ENCODE assay signal across 1 cellular context in the genomic region with DNA sequence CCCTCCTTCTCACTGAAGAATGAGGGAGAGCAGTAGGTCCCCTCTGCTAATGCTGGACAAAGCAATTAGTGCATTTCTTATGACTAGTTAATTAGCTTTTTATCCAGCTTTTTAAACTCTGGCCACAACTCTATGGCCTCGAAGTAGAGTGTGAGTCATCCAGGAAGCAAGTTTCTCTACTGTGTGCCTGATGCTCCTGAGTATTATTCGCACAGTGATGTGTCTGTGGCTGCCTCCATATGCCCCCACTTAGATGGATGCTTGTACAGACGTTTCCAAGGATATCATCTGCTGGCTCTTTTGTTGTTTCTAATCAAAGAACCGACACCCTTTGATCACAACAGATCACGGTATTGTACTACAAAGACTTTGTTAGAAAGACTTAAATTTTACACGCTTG.
TF ChIP-seq lines count a peak whose summit lies in the region.

No MANE protein-coding gene starts in this region.

TF ChIP-seq in HepG2, 621 proteins besides CTCF, POLR2A, EP300 and RAD21 (continued from another document and continues in another):
- TF ChIP-seq, protein P1, sequence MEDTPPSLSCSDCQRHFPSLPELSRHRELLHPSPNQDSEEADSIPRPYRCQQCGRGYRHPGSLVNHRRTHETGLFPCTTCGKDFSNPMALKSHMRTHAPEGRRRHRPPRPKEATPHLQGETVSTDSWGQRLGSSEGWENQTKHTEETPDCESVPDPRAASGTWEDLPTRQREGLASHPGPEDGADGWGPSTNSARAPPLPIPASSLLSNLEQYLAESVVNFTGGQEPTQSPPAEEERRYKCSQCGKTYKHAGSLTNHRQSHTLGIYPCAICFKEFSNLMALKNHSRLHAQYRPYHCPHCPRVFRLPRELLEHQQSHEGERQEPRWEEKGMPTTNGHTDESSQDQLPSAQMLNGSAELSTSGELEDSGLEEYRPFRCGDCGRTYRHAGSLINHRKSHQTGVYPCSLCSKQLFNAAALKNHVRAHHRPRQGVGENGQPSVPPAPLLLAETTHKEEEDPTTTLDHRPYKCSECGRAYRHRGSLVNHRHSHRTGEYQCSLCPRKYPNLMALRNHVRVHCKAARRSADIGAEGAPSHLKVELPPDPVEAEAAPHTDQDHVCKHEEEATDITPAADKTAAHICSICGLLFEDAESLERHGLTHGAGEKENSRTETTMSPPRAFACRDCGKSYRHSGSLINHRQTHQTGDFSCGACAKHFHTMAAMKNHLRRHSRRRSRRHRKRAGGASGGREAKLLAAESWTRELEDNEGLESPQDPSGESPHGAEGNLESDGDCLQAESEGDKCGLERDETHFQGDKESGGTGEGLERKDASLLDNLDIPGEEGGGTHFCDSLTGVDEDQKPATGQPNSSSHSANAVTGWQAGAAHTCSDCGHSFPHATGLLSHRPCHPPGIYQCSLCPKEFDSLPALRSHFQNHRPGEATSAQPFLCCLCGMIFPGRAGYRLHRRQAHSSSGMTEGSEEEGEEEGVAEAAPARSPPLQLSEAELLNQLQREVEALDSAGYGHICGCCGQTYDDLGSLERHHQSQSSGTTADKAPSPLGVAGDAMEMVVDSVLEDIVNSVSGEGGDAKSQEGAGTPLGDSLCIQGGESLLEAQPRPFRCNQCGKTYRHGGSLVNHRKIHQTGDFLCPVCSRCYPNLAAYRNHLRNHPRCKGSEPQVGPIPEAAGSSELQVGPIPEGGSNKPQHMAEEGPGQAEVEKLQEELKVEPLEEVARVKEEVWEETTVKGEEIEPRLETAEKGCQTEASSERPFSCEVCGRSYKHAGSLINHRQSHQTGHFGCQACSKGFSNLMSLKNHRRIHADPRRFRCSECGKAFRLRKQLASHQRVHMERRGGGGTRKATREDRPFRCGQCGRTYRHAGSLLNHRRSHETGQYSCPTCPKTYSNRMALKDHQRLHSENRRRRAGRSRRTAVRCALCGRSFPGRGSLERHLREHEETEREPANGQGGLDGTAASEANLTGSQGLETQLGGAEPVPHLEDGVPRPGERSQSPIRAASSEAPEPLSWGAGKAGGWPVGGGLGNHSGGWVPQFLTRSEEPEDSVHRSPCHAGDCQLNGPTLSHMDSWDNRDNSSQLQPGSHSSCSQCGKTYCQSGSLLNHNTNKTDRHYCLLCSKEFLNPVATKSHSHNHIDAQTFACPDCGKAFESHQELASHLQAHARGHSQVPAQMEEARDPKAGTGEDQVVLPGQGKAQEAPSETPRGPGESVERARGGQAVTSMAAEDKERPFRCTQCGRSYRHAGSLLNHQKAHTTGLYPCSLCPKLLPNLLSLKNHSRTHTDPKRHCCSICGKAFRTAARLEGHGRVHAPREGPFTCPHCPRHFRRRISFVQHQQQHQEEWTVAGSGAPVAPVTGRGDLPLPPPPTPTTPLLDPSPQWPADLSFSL (CRISPR knock-in tag; IDR thresholded peaks at IDR 0.05) = no peak
- TF ChIP-seq, protein P2, sequence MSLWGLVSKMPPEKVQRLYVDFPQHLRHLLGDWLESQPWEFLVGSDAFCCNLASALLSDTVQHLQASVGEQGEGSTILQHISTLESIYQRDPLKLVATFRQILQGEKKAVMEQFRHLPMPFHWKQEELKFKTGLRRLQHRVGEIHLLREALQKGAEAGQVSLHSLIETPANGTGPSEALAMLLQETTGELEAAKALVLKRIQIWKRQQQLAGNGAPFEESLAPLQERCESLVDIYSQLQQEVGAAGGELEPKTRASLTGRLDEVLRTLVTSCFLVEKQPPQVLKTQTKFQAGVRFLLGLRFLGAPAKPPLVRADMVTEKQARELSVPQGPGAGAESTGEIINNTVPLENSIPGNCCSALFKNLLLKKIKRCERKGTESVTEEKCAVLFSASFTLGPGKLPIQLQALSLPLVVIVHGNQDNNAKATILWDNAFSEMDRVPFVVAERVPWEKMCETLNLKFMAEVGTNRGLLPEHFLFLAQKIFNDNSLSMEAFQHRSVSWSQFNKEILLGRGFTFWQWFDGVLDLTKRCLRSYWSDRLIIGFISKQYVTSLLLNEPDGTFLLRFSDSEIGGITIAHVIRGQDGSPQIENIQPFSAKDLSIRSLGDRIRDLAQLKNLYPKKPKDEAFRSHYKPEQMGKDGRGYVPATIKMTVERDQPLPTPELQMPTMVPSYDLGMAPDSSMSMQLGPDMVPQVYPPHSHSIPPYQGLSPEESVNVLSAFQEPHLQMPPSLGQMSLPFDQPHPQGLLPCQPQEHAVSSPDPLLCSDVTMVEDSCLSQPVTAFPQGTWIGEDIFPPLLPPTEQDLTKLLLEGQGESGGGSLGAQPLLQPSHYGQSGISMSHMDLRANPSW (CRISPR knock-in tag; IDR thresholded peaks at IDR 0.05; ENCODE audit: borderline replicate concordance) = no peak
- TF ChIP-seq, protein P3, sequence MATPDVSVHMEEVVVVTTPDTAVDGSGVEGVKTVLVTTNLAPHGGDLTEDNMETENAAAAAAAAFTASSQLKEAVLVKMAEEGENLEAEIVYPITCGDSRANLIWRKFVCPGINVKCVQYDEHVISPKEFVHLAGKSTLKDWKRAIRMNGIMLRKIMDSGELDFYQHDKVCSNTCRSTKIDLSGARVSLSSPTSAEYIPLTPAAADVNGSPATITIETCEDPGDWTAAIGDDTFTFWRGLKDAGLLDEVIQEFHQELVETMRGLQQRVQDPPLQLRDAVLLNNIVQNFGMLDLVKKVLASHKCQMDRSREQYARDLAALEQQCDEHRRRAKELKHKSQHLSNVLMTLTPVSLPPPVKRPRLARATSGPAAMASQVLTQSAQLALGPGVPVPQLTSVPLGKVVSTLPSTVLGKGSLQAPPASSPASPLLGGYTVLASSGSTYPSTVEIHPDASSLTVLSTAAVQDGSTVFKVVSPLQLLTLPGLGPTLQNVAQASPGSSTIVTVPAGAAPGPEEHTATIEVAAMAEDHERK (CRISPR knock-in tag; IDR thresholded peaks at IDR 0.05; ENCODE audit: low read depth) = no peak
- TF ChIP-seq NFRKB (IDR thresholded peaks at IDR 0.05) = no peak
- TF ChIP-seq, protein P4, sequence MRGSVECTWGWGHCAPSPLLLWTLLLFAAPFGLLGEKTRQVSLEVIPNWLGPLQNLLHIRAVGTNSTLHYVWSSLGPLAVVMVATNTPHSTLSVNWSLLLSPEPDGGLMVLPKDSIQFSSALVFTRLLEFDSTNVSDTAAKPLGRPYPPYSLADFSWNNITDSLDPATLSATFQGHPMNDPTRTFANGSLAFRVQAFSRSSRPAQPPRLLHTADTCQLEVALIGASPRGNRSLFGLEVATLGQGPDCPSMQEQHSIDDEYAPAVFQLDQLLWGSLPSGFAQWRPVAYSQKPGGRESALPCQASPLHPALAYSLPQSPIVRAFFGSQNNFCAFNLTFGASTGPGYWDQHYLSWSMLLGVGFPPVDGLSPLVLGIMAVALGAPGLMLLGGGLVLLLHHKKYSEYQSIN (CRISPR knock-in tag; IDR thresholded peaks at IDR 0.05; ENCODE audit: borderline replicate concordance) = no peak
- TF ChIP-seq JUNB (CRISPR knock-in tag; IDR thresholded peaks at IDR 0.05; ENCODE audit: borderline replicate concordance) = peak; percentile 42; the same call in 1 of the 2 replicates
- no peak for TF ChIP-seq PITX1 (CRISPR knock-in tag; IDR thresholded peaks at IDR 0.05)
- TF ChIP-seq KLF15 (CRISPR knock-in tag; IDR thresholded peaks at IDR 0.05; ENCODE audit: borderline replicate concordance) = no peak
- no peak for TF ChIP-seq CREM (IDR thresholded peaks at IDR 0.05)
- no peak for TF ChIP-seq CREM (CRISPR knock-in tag; IDR thresholded peaks at IDR 0.05)
- TF ChIP-seq KLF6 (CRISPR knock-in tag; IDR thresholded peaks at IDR 0.05) = no peak
- TF ChIP-seq, protein P5, sequence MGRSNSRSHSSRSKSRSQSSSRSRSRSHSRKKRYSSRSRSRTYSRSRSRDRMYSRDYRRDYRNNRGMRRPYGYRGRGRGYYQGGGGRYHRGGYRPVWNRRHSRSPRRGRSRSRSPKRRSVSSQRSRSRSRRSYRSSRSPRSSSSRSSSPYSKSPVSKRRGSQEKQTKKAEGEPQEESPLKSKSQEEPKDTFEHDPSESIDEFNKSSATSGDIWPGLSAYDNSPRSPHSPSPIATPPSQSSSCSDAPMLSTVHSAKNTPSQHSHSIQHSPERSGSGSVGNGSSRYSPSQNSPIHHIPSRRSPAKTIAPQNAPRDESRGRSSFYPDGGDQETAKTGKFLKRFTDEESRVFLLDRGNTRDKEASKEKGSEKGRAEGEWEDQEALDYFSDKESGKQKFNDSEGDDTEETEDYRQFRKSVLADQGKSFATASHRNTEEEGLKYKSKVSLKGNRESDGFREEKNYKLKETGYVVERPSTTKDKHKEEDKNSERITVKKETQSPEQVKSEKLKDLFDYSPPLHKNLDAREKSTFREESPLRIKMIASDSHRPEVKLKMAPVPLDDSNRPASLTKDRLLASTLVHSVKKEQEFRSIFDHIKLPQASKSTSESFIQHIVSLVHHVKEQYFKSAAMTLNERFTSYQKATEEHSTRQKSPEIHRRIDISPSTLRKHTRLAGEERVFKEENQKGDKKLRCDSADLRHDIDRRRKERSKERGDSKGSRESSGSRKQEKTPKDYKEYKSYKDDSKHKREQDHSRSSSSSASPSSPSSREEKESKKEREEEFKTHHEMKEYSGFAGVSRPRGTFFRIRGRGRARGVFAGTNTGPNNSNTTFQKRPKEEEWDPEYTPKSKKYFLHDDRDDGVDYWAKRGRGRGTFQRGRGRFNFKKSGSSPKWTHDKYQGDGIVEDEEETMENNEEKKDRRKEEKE (IDR thresholded peaks at IDR 0.05) = no peak
- TF ChIP-seq TEAD3 (CRISPR knock-in tag; optimal IDR thresholded peaks at IDR 0.05; ENCODE audit: borderline replicate concordance) = no peak
- TF ChIP-seq SMAD1 (CRISPR knock-in tag; IDR thresholded peaks at IDR 0.05; ENCODE audit: borderline replicate concordance, low read depth) = no peak
- TF ChIP-seq, protein P6, sequence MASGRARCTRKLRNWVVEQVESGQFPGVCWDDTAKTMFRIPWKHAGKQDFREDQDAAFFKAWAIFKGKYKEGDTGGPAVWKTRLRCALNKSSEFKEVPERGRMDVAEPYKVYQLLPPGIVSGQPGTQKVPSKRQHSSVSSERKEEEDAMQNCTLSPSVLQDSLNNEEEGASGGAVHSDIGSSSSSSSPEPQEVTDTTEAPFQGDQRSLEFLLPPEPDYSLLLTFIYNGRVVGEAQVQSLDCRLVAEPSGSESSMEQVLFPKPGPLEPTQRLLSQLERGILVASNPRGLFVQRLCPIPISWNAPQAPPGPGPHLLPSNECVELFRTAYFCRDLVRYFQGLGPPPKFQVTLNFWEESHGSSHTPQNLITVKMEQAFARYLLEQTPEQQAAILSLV (CRISPR knock-in tag; IDR thresholded peaks at IDR 0.05; ENCODE audit: borderline replicate concordance) = no peak
- TF ChIP-seq, protein P7, sequence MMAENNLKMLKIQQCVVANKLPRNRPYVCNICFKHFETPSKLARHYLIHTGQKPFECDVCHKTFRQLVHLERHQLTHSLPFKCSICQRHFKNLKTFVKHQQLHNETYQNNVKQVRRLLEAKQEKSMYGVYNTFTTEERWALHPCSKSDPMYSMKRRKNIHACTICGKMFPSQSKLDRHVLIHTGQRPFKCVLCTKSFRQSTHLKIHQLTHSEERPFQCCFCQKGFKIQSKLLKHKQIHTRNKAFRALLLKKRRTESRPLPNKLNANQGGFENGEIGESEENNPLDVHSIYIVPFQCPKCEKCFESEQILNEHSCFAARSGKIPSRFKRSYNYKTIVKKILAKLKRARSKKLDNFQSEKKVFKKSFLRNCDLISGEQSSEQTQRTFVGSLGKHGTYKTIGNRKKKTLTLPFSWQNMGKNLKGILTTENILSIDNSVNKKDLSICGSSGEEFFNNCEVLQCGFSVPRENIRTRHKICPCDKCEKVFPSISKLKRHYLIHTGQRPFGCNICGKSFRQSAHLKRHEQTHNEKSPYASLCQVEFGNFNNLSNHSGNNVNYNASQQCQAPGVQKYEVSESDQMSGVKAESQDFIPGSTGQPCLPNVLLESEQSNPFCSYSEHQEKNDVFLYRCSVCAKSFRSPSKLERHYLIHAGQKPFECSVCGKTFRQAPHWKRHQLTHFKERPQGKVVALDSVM (CRISPR knock-in tag; IDR thresholded peaks at IDR 0.05) = peak; percentile 65; the same call in 1 of the 2 replicates
- TF ChIP-seq ZNF451 (CRISPR knock-in tag; IDR thresholded peaks at IDR 0.05) = no peak
- TF ChIP-seq HOXA7 (CRISPR knock-in tag; IDR thresholded peaks at IDR 0.05) = no peak
- TF ChIP-seq, protein P8, sequence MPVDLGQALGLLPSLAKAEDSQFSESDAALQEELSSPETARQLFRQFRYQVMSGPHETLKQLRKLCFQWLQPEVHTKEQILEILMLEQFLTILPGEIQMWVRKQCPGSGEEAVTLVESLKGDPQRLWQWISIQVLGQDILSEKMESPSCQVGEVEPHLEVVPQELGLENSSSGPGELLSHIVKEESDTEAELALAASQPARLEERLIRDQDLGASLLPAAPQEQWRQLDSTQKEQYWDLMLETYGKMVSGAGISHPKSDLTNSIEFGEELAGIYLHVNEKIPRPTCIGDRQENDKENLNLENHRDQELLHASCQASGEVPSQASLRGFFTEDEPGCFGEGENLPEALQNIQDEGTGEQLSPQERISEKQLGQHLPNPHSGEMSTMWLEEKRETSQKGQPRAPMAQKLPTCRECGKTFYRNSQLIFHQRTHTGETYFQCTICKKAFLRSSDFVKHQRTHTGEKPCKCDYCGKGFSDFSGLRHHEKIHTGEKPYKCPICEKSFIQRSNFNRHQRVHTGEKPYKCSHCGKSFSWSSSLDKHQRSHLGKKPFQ (CRISPR knock-in tag; IDR thresholded peaks at IDR 0.05; ENCODE audit: insufficient replicate concordance) = no peak
- no peak for TF ChIP-seq SP140L (CRISPR knock-in tag; IDR thresholded peaks at IDR 0.05; ENCODE audit: borderline replicate concordance)
- TF ChIP-seq ZNF10 (CRISPR knock-in tag; IDR thresholded peaks at IDR 0.05; ENCODE audit: borderline replicate concordance, low read depth) = no peak
- TF ChIP-seq, protein P9, sequence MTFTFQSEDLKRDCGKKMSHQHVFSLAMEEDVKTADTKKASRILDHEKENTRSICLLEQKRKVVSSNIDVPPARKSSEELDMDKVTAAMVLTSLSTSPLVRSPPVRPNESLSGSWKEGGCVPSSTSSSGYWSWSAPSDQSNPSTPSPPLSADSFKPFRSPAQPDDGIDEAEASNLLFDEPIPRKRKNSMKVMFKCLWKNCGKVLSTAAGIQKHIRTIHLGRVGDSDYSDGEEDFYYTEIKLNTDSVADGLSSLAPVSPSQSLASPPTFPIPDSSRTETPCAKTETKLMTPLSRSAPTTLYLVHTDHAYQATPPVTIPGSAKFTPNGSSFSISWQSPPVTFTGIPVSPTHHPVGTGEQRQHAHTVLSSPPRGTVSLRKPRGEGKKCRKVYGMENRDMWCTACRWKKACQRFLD (CRISPR knock-in tag; IDR thresholded peaks at IDR 0.05; ENCODE audit: borderline replicate concordance) = no peak
- no peak for TF ChIP-seq KDM6A (CRISPR knock-in tag; IDR thresholded peaks at IDR 0.05; ENCODE audit: low read depth)
- no peak for TF ChIP-seq MTA1 (CRISPR knock-in tag; IDR thresholded peaks at IDR 0.05; ENCODE audit: borderline replicate concordance)
- TF ChIP-seq MLLT10 (CRISPR knock-in tag; IDR thresholded peaks at IDR 0.05) = no peak
- no peak for TF ChIP-seq JUN (CRISPR knock-in tag; IDR thresholded peaks at IDR 0.05)
- no peak for TF ChIP-seq ZNF496 (CRISPR knock-in tag; IDR thresholded peaks at IDR 0.05; ENCODE audit: insufficient replicate concordance)
- no peak for TF ChIP-seq ZNF253 (CRISPR knock-in tag; IDR thresholded peaks at IDR 0.05; ENCODE audit: borderline replicate concordance)
- TF ChIP-seq ZNF234 (CRISPR knock-in tag; conservative IDR thresholded peaks at IDR 0.05) = no peak
- TF ChIP-seq ZFP37 (CRISPR knock-in tag; IDR thresholded peaks at IDR 0.05; ENCODE audit: borderline replicate concordance) = no peak
- TF ChIP-seq, protein P10, sequence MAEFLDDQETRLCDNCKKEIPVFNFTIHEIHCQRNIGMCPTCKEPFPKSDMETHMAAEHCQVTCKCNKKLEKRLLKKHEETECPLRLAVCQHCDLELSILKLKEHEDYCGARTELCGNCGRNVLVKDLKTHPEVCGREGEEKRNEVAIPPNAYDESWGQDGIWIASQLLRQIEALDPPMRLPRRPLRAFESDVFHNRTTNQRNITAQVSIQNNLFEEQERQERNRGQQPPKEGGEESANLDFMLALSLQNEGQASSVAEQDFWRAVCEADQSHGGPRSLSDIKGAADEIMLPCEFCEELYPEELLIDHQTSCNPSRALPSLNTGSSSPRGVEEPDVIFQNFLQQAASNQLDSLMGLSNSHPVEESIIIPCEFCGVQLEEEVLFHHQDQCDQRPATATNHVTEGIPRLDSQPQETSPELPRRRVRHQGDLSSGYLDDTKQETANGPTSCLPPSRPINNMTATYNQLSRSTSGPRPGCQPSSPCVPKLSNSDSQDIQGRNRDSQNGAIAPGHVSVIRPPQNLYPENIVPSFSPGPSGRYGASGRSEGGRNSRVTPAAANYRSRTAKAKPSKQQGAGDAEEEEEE (CRISPR knock-in tag; IDR thresholded peaks at IDR 0.05; ENCODE audit: borderline replicate concordance) = no peak
